ENCODE assay signal across 31 cellular contexts in the genomic region with DNA sequence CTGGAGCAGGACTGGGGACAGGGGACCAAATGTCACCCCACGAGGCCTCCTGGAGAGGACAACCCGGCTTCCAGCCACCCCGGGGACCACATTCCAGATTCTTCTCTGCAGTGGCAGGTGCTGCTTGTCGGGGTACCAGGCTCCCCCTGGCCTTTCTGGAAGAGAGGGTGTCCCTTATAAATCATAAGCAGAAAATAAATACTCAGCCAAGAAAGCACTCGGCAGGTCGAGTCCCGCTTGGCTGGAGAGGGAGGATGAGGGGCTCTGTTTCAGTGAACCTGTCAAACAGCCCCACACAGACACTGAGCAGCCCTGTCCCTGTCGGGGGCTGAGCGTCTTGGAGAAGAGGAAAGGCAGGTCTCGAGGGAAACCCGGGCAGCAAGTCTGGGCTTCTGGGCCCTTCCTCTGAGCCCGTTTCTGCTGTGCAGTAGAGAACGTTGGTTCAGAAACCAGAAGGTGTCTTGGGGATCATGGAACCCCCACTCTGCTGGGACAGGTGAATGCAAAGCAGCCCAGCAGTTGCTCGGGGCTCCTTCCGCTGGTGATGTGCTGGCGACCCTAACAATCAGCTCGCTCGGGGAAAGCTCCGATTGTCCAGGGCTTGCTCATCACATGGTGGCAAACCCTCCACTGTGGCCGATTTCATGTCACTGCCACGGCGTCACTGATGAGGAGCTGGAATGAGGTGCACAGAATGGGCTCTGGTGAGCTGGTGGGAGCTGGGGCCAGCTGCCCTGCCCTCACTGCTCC.
"Had no signal": no experiment of that assay in that cellular context is flagged by ENCODE, and none has a peak within 500 bp of the region (broad histone marks: within the 10 kb centered on the region; RNA-seq: fewer than 3 reads in every experiment).

No MANE protein-coding gene starts in this region.

- H3K27ac Mint-ChIP-seq: activated CD4-positive, alpha-beta memory T cell treated with anti-CD3 and anti-CD28 coated beads, Interleukin-2, amount 10 ng/mL, durations not matched to agents 7 days and 5 days; activated CD4-positive, alpha-beta T cell treated with anti-CD3 and anti-CD28 coated beads, Interleukin-2, amount 10 ng/mL, durations not matched to agents 7 days and 5 days; activated naive CD8-positive, alpha-beta T cell treated with anti-CD3 and anti-CD28 coated beads, Interleukin-2, amount 10 ng/mL, durations not matched to agents 7 days and 5 days; activated T-helper 17 cell treated with anti-CD3 and anti-CD28 coated beads, Interleukin-2, amount 50 U/mL, for 72 hours had no signal

- H3K36me3 ChIP-seq: adrenal gland, breast epithelium, MG63, SJCRH30 had no signal

- H3K27ac ChIP-seq: adrenal gland, breast epithelium, KMS-11, SJCRH30, VCaP had no signal

- H3K4me3 ChIP-seq: adrenal gland, breast epithelium, MG63, SJCRH30 had no signal

- H3K9me3 Mint-ChIP-seq: activated CD4-positive, alpha-beta memory T cell treated with anti-CD3 and anti-CD28 coated beads, Interleukin-2, amount 10 ng/mL, durations not matched to agents 7 days and 5 days; activated CD4-positive, alpha-beta T cell treated with anti-CD3 and anti-CD28 coated beads, Interleukin-2, amount 10 ng/mL, durations not matched to agents 7 days and 5 days; activated naive CD8-positive, alpha-beta T cell treated with anti-CD3 and anti-CD28 coated beads, Interleukin-2, amount 10 ng/mL, durations not matched to agents 7 days and 5 days; activated T-helper 17 cell treated with anti-CD3 and anti-CD28 coated beads, Interleukin-2, amount 50 U/mL, for 72 hours had no signal

- ATAC-seq: activated T-helper 17 cell treated with anti-CD3 and anti-CD28 coated beads, Interleukin-2, amount 50 U/mL, for 72 hours; Panc1 had no signal

- H3K4me1 ChIP-seq: adrenal gland, breast epithelium, SJCRH30 had no signal

- H3K9ac ChIP-seq: KMS-11, SK-N-SH had no signal

- DNase-seq: activated CD4-positive, alpha-beta memory T cell treated with anti-CD3 and anti-CD28 coated beads, Interleukin-2, amount 10 ng/mL, durations not matched to agents 7 days and 5 days; activated CD4-positive, alpha-beta T cell treated with anti-CD3 and anti-CD28 coated beads, Interleukin-2, amount 10 ng/mL, durations not matched to agents 7 days and 5 days; activated CD4-positive, CD25-positive, alpha-beta regulatory T cell; activated gamma-delta T cell treated with Interleukin-2 at 50 U/mL for 16 hours; activated naive CD4-positive, alpha-beta T cell treated with anti-CD3 and anti-CD28 coated beads, Interleukin-2, amount 50 U/mL, for 16 hours; activated naive CD8-positive, alpha-beta T cell treated with anti-CD3 and anti-CD28 coated beads, Interleukin-2, amount 10 ng/mL, durations not matched to agents 7 days and 5 days; activated T-cell treated with anti-CD3 and anti-CD28 coated beads for 4 hours; activated T-cell treated with anti-CD3 and anti-CD28 coated beads, Interleukin-2, amount 50 U/mL, for 48 hours; adrenal gland; MG63; NCI-H1092 treated with DMSO at 0.1 percent for 48 hours; NCI-H1417 treated with DMSO at 0.1 percent for 48 hours; NCI-H1694; NCI-H2029; NCI-H2107; NCI-H2171 treated with DMSO at 0.1 percent for 48 hours; NCI-H226; NCI-H526 treated with DMSO at 0.1 percent for 48 hours; NCI-H82; NK-92 treated with Interleukin-12 subunit alpha and Interleukin-12 subunit beta, amount 100 ng/mL, for 24 hours; OCI-M1; Right ventricle myocardium superior; RPMI8226; SJCRH30; SK-N-SH; T-helper 1 cell had no signal

- H3K27me3 ChIP-seq: SJCRH30 had no signal

- H3K4me1 Mint-ChIP-seq: activated CD4-positive, alpha-beta memory T cell treated with anti-CD3 and anti-CD28 coated beads, Interleukin-2, amount 10 ng/mL, durations not matched to agents 7 days and 5 days; activated CD4-positive, alpha-beta T cell treated with anti-CD3 and anti-CD28 coated beads, Interleukin-2, amount 10 ng/mL, durations not matched to agents 7 days and 5 days; activated naive CD8-positive, alpha-beta T cell treated with anti-CD3 and anti-CD28 coated beads, Interleukin-2, amount 10 ng/mL, durations not matched to agents 7 days and 5 days; activated T-helper 17 cell treated with anti-CD3 and anti-CD28 coated beads, Interleukin-2, amount 50 U/mL, for 72 hours had no signal

- H3K4me2 ChIP-seq: KMS-11, SK-N-SH had no signal

- H3K4me3 Mint-ChIP-seq: activated CD4-positive, alpha-beta memory T cell treated with anti-CD3 and anti-CD28 coated beads, Interleukin-2, amount 10 ng/mL, durations not matched to agents 7 days and 5 days; activated CD4-positive, alpha-beta T cell treated with anti-CD3 and anti-CD28 coated beads, Interleukin-2, amount 10 ng/mL, durations not matched to agents 7 days and 5 days; activated naive CD8-positive, alpha-beta T cell treated with anti-CD3 and anti-CD28 coated beads, Interleukin-2, amount 10 ng/mL, durations not matched to agents 7 days and 5 days; activated T-helper 17 cell treated with anti-CD3 and anti-CD28 coated beads, Interleukin-2, amount 50 U/mL, for 72 hours had no signal

- H3K9me3 ChIP-seq: adrenal gland, breast epithelium, MG63, SJCRH30, SK-N-SH had no signal
